ENCODE assay signal across 1 cellular context in genomic region chr11:76744186-76745058, GRCh38.
TF ChIP-seq lines count a peak whose summit lies in the region.

No MANE protein-coding gene starts in this region.

TF ChIP-seq in K562, 482 proteins besides CTCF, POLR2A, EP300 and RAD21:
- TF ChIP-seq, protein P1, sequence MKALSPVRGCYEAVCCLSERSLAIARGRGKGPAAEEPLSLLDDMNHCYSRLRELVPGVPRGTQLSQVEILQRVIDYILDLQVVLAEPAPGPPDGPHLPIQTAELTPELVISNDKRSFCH (CRISPR knock-in tag; IDR thresholded peaks at IDR 0.05) = no peak
- TF ChIP-seq, protein P1 (tag; IDR thresholded peaks at IDR 0.05) = no peak
- TF ChIP-seq SMARCA5 (IDR thresholded peaks at IDR 0.05) = peak; percentile 69; the same call in 1 of the 2 replicates
- TF ChIP-seq RCOR1 (IDR thresholded peaks at IDR 0.05; ENCODE audit: borderline replicate concordance in 1 of 2, low read depth in 2 of 2, low read length in 2 of 2) = peak; percentile 18 to 65; a peak in 3 of 4 replicates
- 0 out of 2 replicates have a peak, but pooled peaks have one; percentile 80 for TF ChIP-seq ADNP (tag; IDR thresholded peaks at IDR 0.05)
- TF ChIP-seq LEF1 (IDR thresholded peaks at IDR 0.05) = no peak
- TF ChIP-seq, protein P2, sequence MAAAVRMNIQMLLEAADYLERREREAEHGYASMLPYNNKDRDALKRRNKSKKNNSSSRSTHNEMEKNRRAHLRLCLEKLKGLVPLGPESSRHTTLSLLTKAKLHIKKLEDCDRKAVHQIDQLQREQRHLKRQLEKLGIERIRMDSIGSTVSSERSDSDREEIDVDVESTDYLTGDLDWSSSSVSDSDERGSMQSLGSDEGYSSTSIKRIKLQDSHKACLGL (CRISPR knock-in tag; IDR thresholded peaks at IDR 0.05; ENCODE audit: borderline replicate concordance, poor library complexity, severe bottlenecking) = no peak
- TF ChIP-seq RBM25 (IDR thresholded peaks at IDR 0.05; ENCODE audit: low read depth, low read length, severe bottlenecking) = peak; percentile 94
- TF ChIP-seq ZFP36 (IDR thresholded peaks at IDR 0.05; ENCODE audit: low read depth, low read length, partially characterized antibody) = peak; percentile 87
- peak; percentile 22; the same call in 1 of the 2 replicates for TF ChIP-seq NFIC (IDR thresholded peaks at IDR 0.05)
- peak; percentile 91 for TF ChIP-seq BCOR (IDR thresholded peaks at IDR 0.05)
- TF ChIP-seq TBP (optimal IDR thresholded peaks at IDR 0.05; ENCODE audit: low read depth, low read length) = peak; percentile 10
- no peak for TF ChIP-seq KLF1 (tag; IDR thresholded peaks at IDR 0.05)
- TF ChIP-seq KDM1A (IDR thresholded peaks at IDR 0.05) = peak; percentile 59 to 81; a peak in 3 of 4 replicates
- no peak for TF ChIP-seq SOX6 (IDR thresholded peaks at IDR 0.05)
